9 cellular contexts compared by ENCODE assay signal in genomic region chr17:31571124-31571892, GRCh38.
DNase-seq lines count a peak whose midpoint lies in the region; ATAC-seq and TF ChIP-seq lines count a peak whose summit lies in the region.
"Had no signal": no experiment of that assay in that cellular context is flagged by ENCODE, and none has a peak within 500 bp of the region (broad histone marks: within the 10 kb centered on the region; RNA-seq: fewer than 3 reads in every experiment).

No MANE protein-coding gene starts in this region.

- H3K4me1 ChIP-seq in lower lobe of right lung, result peaks cover 41% of the 10 kb centered on the region
- no peaks in the 10 kb centered on the region for H3K4me1 ChIP-seq in thymus (ENCODE audit: control insufficient read depth, insufficient read depth, low read length)
- H3K4me1 ChIP-seq in HAP-1, result no peaks in the 10 kb centered on the region

- peak overlapping the region; percentile 12 for H3K27ac ChIP-seq in lower lobe of right lung
- peak overlapping the region; percentile 78 for H3K27ac ChIP-seq in thymus (ENCODE audit: low read depth)

- DNase-seq in HK-2 (ENCODE audit: unreplicated experiment), result peak; percentile 40
- DNase-seq in choroid plexus epithelial cell (ENCODE audit: low read depth), result peak; percentile 78
- DNase-seq in lower lobe of right lung, result no peak
- no peak for DNase-seq in GM10266 (ENCODE audit: extremely low spot score)
- DNase-seq in activated naive CD4-positive, alpha-beta T cell (lab: John Stamatoyannopoulos, UW), result no peak
- DNase-seq in HAP-1 (ENCODE audit: low spot score in 2 of 2), result no peak
- DNase-seq in activated CD8-positive, alpha-beta T cell treated with anti-CD3 and anti-CD28 coated beads, Interleukin-2, amount 10 ng/mL, durations not matched to agents 7 days and 5 days, result no peak
- DNase-seq: T-helper 9 cell had no signal

- H3K9me3 ChIP-seq in lower lobe of right lung (no peaks in the 10 kb centered on the region), thymus (ENCODE audit: control insufficient read depth) (no peaks in the 10 kb centered on the region), HAP-1 (no peaks in the 10 kb centered on the region)

- POLR2A ChIA-PET in activated CD8-positive, alpha-beta T cell treated with anti-CD3 and anti-CD28 coated beads, Interleukin-2, amount 10 ng/mL, durations not matched to agents 7 days and 5 days (lab: Charles Lee), result no interaction called here

- H3K4me1 Mint-ChIP-seq in activated CD8-positive, alpha-beta T cell treated with anti-CD3 and anti-CD28 coated beads, Interleukin-2, amount 10 ng/mL, durations not matched to agents 7 days and 5 days (ENCODE audit: low read depth), result no peaks in the 10 kb centered on the region

- CTCF ChIA-PET in activated CD8-positive, alpha-beta T cell treated with anti-CD3 and anti-CD28 coated beads, Interleukin-2, amount 10 ng/mL, durations not matched to agents 7 days and 5 days (lab: Charles Lee), result no interaction called here

- in situ Hi-C loops in HAP-1 (cut with MboI; ENCODE audit: low sequenced_read_pairs), result no loop called here

- 94% methylated on average over 13 of the region's 13 CpGs for WGBS in thymus

- no peaks in the 10 kb centered on the region for H3K9me3 Mint-ChIP-seq in activated CD8-positive, alpha-beta T cell treated with anti-CD3 and anti-CD28 coated beads, Interleukin-2, amount 10 ng/mL, durations not matched to agents 7 days and 5 days (ENCODE audit: insufficient read depth)

- H3K36me3 Mint-ChIP-seq in activated CD8-positive, alpha-beta T cell treated with anti-CD3 and anti-CD28 coated beads, Interleukin-2, amount 10 ng/mL, durations not matched to agents 7 days and 5 days (ENCODE audit: low read depth), result no peaks in the 10 kb centered on the region

- no peak for TF ChIP-seq CTCF in choroid plexus epithelial cell (conservative IDR thresholded peaks at IDR 0.05; ENCODE audit: low read depth, low read length)
- TF ChIP-seq CTCF in lower lobe of right lung (IDR thresholded peaks at IDR 0.05), result no peak
- no peak for TF ChIP-seq CTCF in GM10266 (IDR thresholded peaks at IDR 0.05; ENCODE audit: control insufficient read depth, insufficient read depth, low read depth, missing control alignments)

- H3K36me3 ChIP-seq in lower lobe of right lung (no peaks in the 10 kb centered on the region), thymus (ENCODE audit: control insufficient read depth, insufficient read depth) (no peaks in the 10 kb centered on the region), HAP-1 (replicated peaks) (no peaks in the 10 kb centered on the region)

- intact Hi-C loops in lower lobe of right lung (cut with DNase I), result no loop called here

- no peak overlapping the region for H3K4me3 Mint-ChIP-seq in activated CD8-positive, alpha-beta T cell treated with anti-CD3 and anti-CD28 coated beads, Interleukin-2, amount 10 ng/mL, durations not matched to agents 7 days and 5 days

- ATAC-seq in lower lobe of right lung, result peak; percentile 31 to 62
- ATAC-seq in activated CD8-positive, alpha-beta T cell treated with anti-CD3 and anti-CD28 coated beads, Interleukin-2, amount 10 ng/mL, durations not matched to agents 7 days and 5 days, result no peak

- H3K27me3 ChIP-seq in lower lobe of right lung (ENCODE audit: low read depth), result no peaks in the 10 kb centered on the region
- H3K27me3 ChIP-seq in thymus (ENCODE audit: control insufficient read depth, insufficient read depth), result no peaks in the 10 kb centered on the region
- H3K27me3 ChIP-seq in HAP-1 (ENCODE audit: low read depth), result no peaks in the 10 kb centered on the region

- no peak overlapping the region for H3K27ac Mint-ChIP-seq in activated CD8-positive, alpha-beta T cell treated with anti-CD3 and anti-CD28 coated beads, Interleukin-2, amount 10 ng/mL, durations not matched to agents 7 days and 5 days

- no peak overlapping the region for H3K4me3 ChIP-seq in choroid plexus epithelial cell (ENCODE audit: low read depth, low read length)
- H3K4me3 ChIP-seq in lower lobe of right lung, result no peak overlapping the region
- no peak overlapping the region for H3K4me3 ChIP-seq in thymus (ENCODE audit: low read length)
- H3K4me3 ChIP-seq in HAP-1, result no peak overlapping the region

- H3K27me3 Mint-ChIP-seq in activated CD8-positive, alpha-beta T cell treated with anti-CD3 and anti-CD28 coated beads, Interleukin-2, amount 10 ng/mL, durations not matched to agents 7 days and 5 days (ENCODE audit: low read depth), result no peaks in the 10 kb centered on the region

Comparison
In these comparisons a context has a peak if more than half of its experiments do, and no peak if none do; other contexts are left out.
1. DNase-seq: peak in HK-2 (single experiment) and choroid plexus epithelial cell (single experiment); none in lower lobe of right lung (single experiment), GM10266 (single experiment), activated naive CD4-positive, alpha-beta T cell (0 of 4), HAP-1 (0 of 2) and activated CD8-positive, alpha-beta T cell treated with anti-CD3 and anti-CD28 coated beads, Interleukin-2, amount 10 ng/mL, durations not matched to agents 7 days and 5 days (single experiment).